1 cellular context compared by ENCODE assay signal in genomic region chr3:172635588-172635987, GRCh38.
TF ChIP-seq lines count a peak whose summit lies in the region.

No MANE protein-coding gene starts in this region.

TF ChIP-seq in GM12878, 131 proteins besides CTCF, POLR2A, EP300 and RAD21 (continued from another document and continues in another):
- no peak for TF ChIP-seq ZBTB11 (CRISPR knock-in tag; IDR thresholded peaks at IDR 0.05)
- no peak for TF ChIP-seq POLR2AphosphoS2 (IDR thresholded peaks at IDR 0.05; ENCODE audit: low read depth, low read length)
- peak; percentile 47; a peak in 2 of 4 replicates for TF ChIP-seq IKZF2 (IDR thresholded peaks at IDR 0.05)
- TF ChIP-seq SUZ12 (IDR thresholded peaks at IDR 0.05; ENCODE audit: unreplicated experiment), result no peak
- TF ChIP-seq NR2C2 (IDR thresholded peaks at IDR 0.05; ENCODE audit: borderline replicate concordance, control insufficient read depth, insufficient read length, low read depth), result no peak
- no peak for TF ChIP-seq POU2F2 (IDR thresholded peaks at IDR 0.05; ENCODE audit: borderline replicate concordance, low read depth, low read length)
- TF ChIP-seq BHLHE40 (IDR thresholded peaks at IDR 0.05; ENCODE audit: borderline replicate concordance in 1 of 2, low read depth in 2 of 2, low read length in 1 of 2), result no peak
- peak; percentile 45; the same call in 1 of the 2 replicates for TF ChIP-seq IKZF1 (conservative IDR thresholded peaks at IDR 0.05)
- TF ChIP-seq ZNF207 (IDR thresholded peaks at IDR 0.05; ENCODE audit: borderline replicate concordance), result no peak
- no peak for TF ChIP-seq NKRF (conservative IDR thresholded peaks at IDR 0.05)
- no peak for TF ChIP-seq ZBTB4 (CRISPR knock-in tag; IDR thresholded peaks at IDR 0.05)
- TF ChIP-seq MYB (IDR thresholded peaks at IDR 0.05; ENCODE audit: borderline replicate concordance, low read depth, low read length), result no peak
- TF ChIP-seq SREBF2 (IDR thresholded peaks at IDR 0.05; ENCODE audit: low read length), result no peak
- no peak for TF ChIP-seq ZNF592 (IDR thresholded peaks at IDR 0.05)
- TF ChIP-seq MEF2A (IDR thresholded peaks at IDR 0.05; ENCODE audit: insufficient read depth, low read depth, low read length), result no peak
- no peak for TF ChIP-seq IRF3 (IDR thresholded peaks at IDR 0.05)
- no peak for TF ChIP-seq ATF2 (IDR thresholded peaks at IDR 0.05; ENCODE audit: low read length)
- 0 out of 2 replicates have a peak, but pooled peaks have one; percentile 9 for TF ChIP-seq CREM (IDR thresholded peaks at IDR 0.05; ENCODE audit: low read depth)
- peak; percentile 27; the same call in 1 of the 2 replicates for TF ChIP-seq JUND (IDR thresholded peaks at IDR 0.05; ENCODE audit: low read depth, low read length)
- TF ChIP-seq FOS (IDR thresholded peaks at IDR 0.05; ENCODE audit: borderline replicate concordance, extremely low read depth, insufficient read length), result no peak
- TF ChIP-seq TCF12 (IDR thresholded peaks at IDR 0.05; ENCODE audit: low read depth, low read length), result no peak
- TF ChIP-seq HCFC1 (IDR thresholded peaks at IDR 0.05; ENCODE audit: low read length), result no peak
- TF ChIP-seq NRF1 (conservative IDR thresholded peaks at IDR 0.05; ENCODE audit: low read depth, low read length), result no peak
- no peak for TF ChIP-seq STAT3 (IDR thresholded peaks at IDR 0.05; ENCODE audit: low read depth, low read length)
- TF ChIP-seq HDAC6 (IDR thresholded peaks at IDR 0.05; ENCODE audit: unreplicated experiment), result no peak
- peak; percentile 61 for TF ChIP-seq MTA2 (IDR thresholded peaks at IDR 0.05; ENCODE audit: low read depth)
- peak; percentile 38; the same call in 1 of the 2 replicates for TF ChIP-seq IRF4 (IDR thresholded peaks at IDR 0.05; ENCODE audit: low read depth, low read length)
- 0 out of 2 replicates have a peak, but pooled peaks have one; percentile 38 for TF ChIP-seq PAX5 (IDR thresholded peaks at IDR 0.05; ENCODE audit: borderline replicate concordance, low read depth, low read length)
- no peak for TF ChIP-seq CHD2 (IDR thresholded peaks at IDR 0.05; ENCODE audit: borderline replicate concordance, low read depth, low read length)
- TF ChIP-seq RUNX3 (IDR thresholded peaks at IDR 0.05; ENCODE audit: low read length), result no peak; the same call in 1 of the 2 replicates
- no peak for TF ChIP-seq SP1 (IDR thresholded peaks at IDR 0.05; ENCODE audit: low read depth, low read length)
- TF ChIP-seq SIN3A (IDR thresholded peaks at IDR 0.05; ENCODE audit: low read depth, low read length), result no peak
- TF ChIP-seq YY1 (IDR thresholded peaks at IDR 0.05; ENCODE audit: low read depth, low read length), result no peak
- no peak for TF ChIP-seq ZZZ3 (IDR thresholded peaks at IDR 0.05; ENCODE audit: control insufficient read depth, insufficient read length, low read depth)
- TF ChIP-seq SKIL (IDR thresholded peaks at IDR 0.05; ENCODE audit: low read depth, poor library complexity, severe bottlenecking), result peak; percentile 17
- no peak for TF ChIP-seq HDAC2 (IDR thresholded peaks at IDR 0.05)
- TF ChIP-seq ZSCAN29 (IDR thresholded peaks at IDR 0.05), result no peak
- TF ChIP-seq CHD1 (IDR thresholded peaks at IDR 0.05; ENCODE audit: low read depth, low read length), result no peak
- TF ChIP-seq SREBF1 (IDR thresholded peaks at IDR 0.05; ENCODE audit: low read length), result no peak
- TF ChIP-seq PML (IDR thresholded peaks at IDR 0.05; ENCODE audit: low read length), result no peak
- no peak for TF ChIP-seq USF2 (IDR thresholded peaks at IDR 0.05; ENCODE audit: borderline replicate concordance, low read depth, low read length)
- TF ChIP-seq FOXK2 (IDR thresholded peaks at IDR 0.05), result no peak
- no peak for TF ChIP-seq NR2F1 (conservative IDR thresholded peaks at IDR 0.05)
- peak; percentile 65 for TF ChIP-seq ATF7 (IDR thresholded peaks at IDR 0.05; ENCODE audit: low read depth)
- no peak for TF ChIP-seq ESRRA (IDR thresholded peaks at IDR 0.05; ENCODE audit: low read length)
- TF ChIP-seq NFYA (IDR thresholded peaks at IDR 0.05; ENCODE audit: borderline replicate concordance, low read depth, low read length), result no peak
- no peak for TF ChIP-seq TCF3 (IDR thresholded peaks at IDR 0.05; ENCODE audit: borderline replicate concordance, insufficient read depth, low read depth, low read length)
